8 cellular contexts compared by ENCODE assay signal in the genomic region with DNA sequence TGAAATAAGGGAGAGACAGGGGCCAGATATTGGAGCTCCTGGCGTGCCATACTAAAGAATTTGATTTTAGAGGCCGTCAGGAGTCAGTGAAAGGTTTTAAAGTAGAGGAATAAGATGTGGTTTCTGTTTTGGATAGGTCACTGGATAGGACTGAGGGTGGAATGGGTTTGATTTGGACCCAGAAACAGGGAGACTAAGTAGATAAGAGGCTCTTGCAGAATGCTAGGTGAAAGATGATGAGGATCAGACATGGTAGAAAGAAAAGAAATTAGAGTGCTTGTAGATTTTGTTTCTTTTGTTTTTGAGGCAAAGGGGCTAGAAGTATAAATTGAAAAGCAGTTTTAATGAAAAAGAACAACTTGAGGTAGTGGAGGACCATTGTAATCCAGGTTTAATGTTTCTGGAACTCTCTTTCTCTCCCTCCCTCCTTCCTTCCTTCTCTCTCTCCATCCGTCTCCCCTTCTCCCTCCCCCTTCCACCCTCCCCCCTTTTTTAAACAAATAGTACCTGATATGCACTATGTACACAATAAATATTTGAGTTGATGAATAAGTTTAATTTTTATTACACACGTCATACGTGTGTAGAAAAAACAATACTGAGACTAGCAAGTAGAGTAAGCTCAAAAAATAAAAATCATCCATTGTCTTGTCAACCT. TPM values are rescaled to one million over a fixed set of nuclear protein-coding genes. Genes with fewer than 3 reads are reported as not detected.
DNase-seq lines count a peak whose midpoint lies in the region; ATAC-seq and TF ChIP-seq lines count a peak whose summit lies in the region.

No MANE protein-coding gene starts in this region.

- no peak for DNase-seq in left ventricle myocardium inferior
- DNase-seq in cardiac septum (ENCODE audit: low spot score), result no peak
- DNase-seq in body of pancreas, result no peak
- DNase-seq in mesendoderm, result no peak
- DNase-seq in vagina (ENCODE audit: extremely low spot score in 2 of 2), result no peak
- no peak for DNase-seq in NOMO-1 (lab: John Stamatoyannopoulos, UW; ENCODE audit: unreplicated experiment in 2 of 2)
- DNase-seq in SKM-1 treated with dmso at 0.1 percent for 144 hours (lab: John Stamatoyannopoulos, UW; ENCODE audit: unreplicated experiment), result no peak

- H3K4ac ChIP-seq in mesendoderm (ENCODE audit: low read depth, low read length), result no peak overlapping the region

- no peaks in the 10 kb centered on the region for H3K27me3 ChIP-seq in left ventricle myocardium inferior (ENCODE audit: low read depth)
- no peaks in the 10 kb centered on the region for H3K27me3 ChIP-seq in body of pancreas
- no peaks in the 10 kb centered on the region for H3K27me3 ChIP-seq in mesendoderm (ENCODE audit: insufficient read depth, low read length, poor library complexity)
- H3K27me3 ChIP-seq in vagina, result no peaks in the 10 kb centered on the region

- no peak overlapping the region for H3K18ac ChIP-seq in mesendoderm (ENCODE audit: low read length)

- no peaks in the 10 kb centered on the region for H3K9me3 ChIP-seq in left ventricle myocardium inferior (replicated peaks)
- no peaks in the 10 kb centered on the region for H3K9me3 ChIP-seq in body of pancreas
- no peaks in the 10 kb centered on the region for H3K9me3 ChIP-seq in vagina

- H2BK120ac ChIP-seq in mesendoderm (ENCODE audit: low read depth, low read length), result no peak overlapping the region

- H3K27ac ChIP-seq in left ventricle myocardium inferior (replicated peaks) (peak overlapping the region; percentile 97), body of pancreas (peak overlapping the region; percentile 92 to 97 (median 94)), mesendoderm (ENCODE audit: low read depth, low read length) (no peak overlapping the region), vagina (peak overlapping the region; percentile 93)

- no peak for TF ChIP-seq POLR2A in body of pancreas (IDR thresholded peaks at IDR 0.05)
- TF ChIP-seq POLR2A in vagina (IDR thresholded peaks at IDR 0.05), result no peak

- H3K23ac ChIP-seq in mesendoderm (ENCODE audit: low read length), result no peak overlapping the region

- peaks cover 55% of the 10 kb centered on the region for H3K79me2 ChIP-seq in mesendoderm (ENCODE audit: control insufficient read depth, insufficient read depth, low read length)

- ATAC-seq in body of pancreas, result no peak
- ATAC-seq in HG03108 (IDR thresholded peaks at IDR 0.05; ENCODE audit: unreplicated experiment), result no peak

- H2BK15ac ChIP-seq in mesendoderm (replicated peaks; ENCODE audit: low read depth), result no peak overlapping the region

- TF ChIP-seq CTCF in left ventricle myocardium inferior (IDR thresholded peaks at IDR 0.05; ENCODE audit: borderline replicate concordance), result no peak
- no peak for TF ChIP-seq CTCF in body of pancreas (IDR thresholded peaks at IDR 0.05)
- no peak for TF ChIP-seq CTCF in vagina (IDR thresholded peaks at IDR 0.05)

- no peak overlapping the region for H4K5ac ChIP-seq in mesendoderm (ENCODE audit: low read length)

- 2 to 5% methylated on average over 5 of the region's 5 CpGs for WGBS in body of pancreas, 2 donors
- WGBS in mesendoderm (ENCODE audit: extremely low coverage, insufficient coverage, low lambda C conversion rate), result no CpG with 5 or more reads among the region's 5 CpGs

- no peak overlapping the region for H4K8ac ChIP-seq in mesendoderm (ENCODE audit: low read depth, low read length)

- peak overlapping the region; percentile 95 for H3K9ac ChIP-seq in mesendoderm (ENCODE audit: low read length)

- H3K4me1 ChIP-seq in left ventricle myocardium inferior (peaks cover 78% of the 10 kb centered on the region), body of pancreas (peaks cover 64% of the 10 kb centered on the region), mesendoderm (ENCODE audit: control insufficient read depth, low read depth, low read length) (peaks cover 4% of the 10 kb centered on the region), vagina (peaks cover 69% of the 10 kb centered on the region)

- no peak overlapping the region for H2AK5ac ChIP-seq in mesendoderm (ENCODE audit: low read length)

- no peak overlapping the region for H2BK5ac ChIP-seq in mesendoderm (ENCODE audit: low read length)

- H3K36me3 ChIP-seq in left ventricle myocardium inferior, result no peaks in the 10 kb centered on the region
- no peaks in the 10 kb centered on the region for H3K36me3 ChIP-seq in body of pancreas (replicated peaks in 1 of 2; ENCODE audit: insufficient read depth in 1 of 2, low read depth in 2 of 2)
- H3K36me3 ChIP-seq in mesendoderm (ENCODE audit: control insufficient read depth, insufficient read depth, low read length), result no peaks in the 10 kb centered on the region
- no peaks in the 10 kb centered on the region for H3K36me3 ChIP-seq in vagina

- intact Hi-C loops in left ventricle myocardium inferior (cut with micrococcal nuclease), result no loop called here
- intact Hi-C loops in cardiac septum (cut with DNase I), result loop anchor here (10.0 kb wide), 1 partner anchor 230 kb away; the partner anchor contains the start of gene TWSG1
- intact Hi-C loops in body of pancreas (cut with DNase I), result no loop called here
- intact Hi-C loops in vagina (cut with DNase I), result no loop called here

- H3K79me1 ChIP-seq in mesendoderm (ENCODE audit: low read length), result peaks cover 2% of the 10 kb centered on the region

- H3K4me2 ChIP-seq in mesendoderm (ENCODE audit: low read length), result peak overlapping the region; percentile 66

- H3K56ac ChIP-seq in mesendoderm (ENCODE audit: low read length), result peak overlapping the region; percentile 59

- peak overlapping the region; percentile 88 for H3K4me3 ChIP-seq in left ventricle myocardium inferior
- H3K4me3 ChIP-seq in body of pancreas, result no peak overlapping the region
- peak overlapping the region; percentile 24 for H3K4me3 ChIP-seq in mesendoderm (ENCODE audit: low read length)
- peak overlapping the region; percentile 47 to 78 for H3K4me3 ChIP-seq in vagina

RNA-seq across cellular contexts. Expression of gene NDUFV2, which starts 1.9 kb away (rescaled TPM):
- total RNA-seq in left ventricle myocardium inferior (455 TPM), cardiac septum (325 TPM), body of pancreas (10 to 100 TPM; 40.5 to 42.5 TPM), vagina (75.1 TPM)
- 248 TPM for polyA plus RNA-seq in mesendoderm (2013, experiment 1 of 2)
- 246 TPM for polyA plus RNA-seq in mesendoderm (2013, experiment 2 of 2)

RNA-seq across cellular contexts. Expression of gene ANKRD12, which starts 32.2 kb away (rescaled TPM):
- total RNA-seq in left ventricle myocardium inferior, result 49.3 TPM
- total RNA-seq in cardiac septum, result 66.6 TPM
- 10 to 100 TPM; 25.4 to 32.9 TPM for total RNA-seq in body of pancreas
- polyA plus RNA-seq in mesendoderm (2013, experiment 1 of 2), result 29.0 TPM
- polyA plus RNA-seq in mesendoderm (2013, experiment 2 of 2), result 27.7 TPM
- 53.5 TPM for total RNA-seq in vagina

Comparison
In these comparisons a context has a peak if more than half of its experiments do, and no peak if none do; other contexts are left out.
1. H3K4me3 ChIP-seq: peak in left ventricle myocardium inferior (single experiment), mesendoderm (single experiment) and vagina (2 of 2); none in body of pancreas (0 of 2).